Comparison of ENCODE assay signal across 14 cellular contexts in genomic region chr2:76793647-76794334, GRCh38.
DNase-seq lines count a peak whose midpoint lies in the region; ATAC-seq and TF ChIP-seq lines count a peak whose summit lies in the region.
"Had no signal": no experiment of that assay in that cellular context is flagged by ENCODE, and none has a peak within 500 bp of the region (broad histone marks: within the 10 kb centered on the region; RNA-seq: fewer than 3 reads in every experiment).

No MANE protein-coding gene starts in this region.

- peaks cover 17% of the 10 kb centered on the region; the same call in 1 of the 2 replicates for H3K9me3 ChIP-seq in Karpas-422 (ENCODE audit: low read length)
- H3K9me3 ChIP-seq: Caco-2 had no signal

- H3K9me2 ChIP-seq in Karpas-422 (replicated peaks; ENCODE audit: insufficient read depth, low read length), result no peaks in the 10 kb centered on the region

- H3K4me1 Mint-ChIP-seq in progenitor cell of endocrine pancreas (ENCODE audit: low read depth), result peaks cover 16% of the 10 kb centered on the region
- H3K4me1 Mint-ChIP-seq: CD4-positive, alpha-beta memory T cell had no signal

- no peak for TF ChIP-seq CTCF in progenitor cell of endocrine pancreas (IDR thresholded peaks at IDR 0.05; ENCODE audit: unreplicated experiment)

- no peaks in the 10 kb centered on the region for H3K4me1 ChIP-seq in Karpas-422 (ENCODE audit: low read length)
- H3K4me1 ChIP-seq: Caco-2 had no signal

- H2AFZ ChIP-seq in Karpas-422 (ENCODE audit: low read length), result no peak overlapping the region
- H2AFZ ChIP-seq: GM23248 had no signal

- peaks cover 13% of the 10 kb centered on the region for H3K9me3 Mint-ChIP-seq in progenitor cell of endocrine pancreas (ENCODE audit: low read depth)

- H4K20me1 ChIP-seq in Karpas-422 (ENCODE audit: insufficient read depth, low read depth, low read length), result no peaks in the 10 kb centered on the region

- no peak overlapping the region for H3K4me3 Mint-ChIP-seq in progenitor cell of endocrine pancreas (ENCODE audit: low read depth)
- H3K4me3 Mint-ChIP-seq: CD4-positive, alpha-beta memory T cell had no signal

- no peak overlapping the region for H3K4me3 ChIP-seq in Karpas-422 (ENCODE audit: low read length)
- H3K4me3 ChIP-seq: GM23248 had no signal

- H3K4me2 ChIP-seq in Karpas-422 (ENCODE audit: low read depth, low read length, poor library complexity, severe bottlenecking), result no peak overlapping the region

- H3K79me2 ChIP-seq in Karpas-422 (ENCODE audit: low read length), result no peaks in the 10 kb centered on the region

- DNase-seq in SK-N-DZ (ENCODE audit: low spot score), result peak; percentile 78
- no peak for DNase-seq in left colon
- DNase-seq in progenitor cell of endocrine pancreas (ENCODE audit: low spot score, unreplicated experiment), result no peak
- DNase-seq in dedifferentiated amniotic fluid mesenchymal stem cell (ENCODE audit: extremely low spot score), result no peak
- DNase-seq in Karpas-422, result no peak
- DNase-seq in ureter (ENCODE audit: low spot score), result no peak
- DNase-seq: C1 segment of cervical spinal cord; Caco-2; CD4-positive, alpha-beta memory T cell; DMS153; DND-41; GM23248; H7; HCEC 1CT had no signal

- peak; percentile 84 for ATAC-seq in left colon

- H3K27me3 ChIP-seq in Karpas-422 (ENCODE audit: low read length), result no peaks in the 10 kb centered on the region

- no peak overlapping the region for H3K27ac ChIP-seq in Karpas-422 (ENCODE audit: low read length)
- H3K27ac ChIP-seq: GM23248 had no signal

- no peak overlapping the region for H3K9ac ChIP-seq in Karpas-422 (ENCODE audit: low read length)
- H3K9ac ChIP-seq: GM23248 had no signal

- no peaks in the 10 kb centered on the region for H3K36me3 ChIP-seq in Karpas-422 (ENCODE audit: insufficient read depth, low read length)

- intact Hi-C loops in left colon (cut with DNase I, micrococcal nuclease), result no loop called here

- H3K36me3 Mint-ChIP-seq in progenitor cell of endocrine pancreas (ENCODE audit: insufficient read depth), result peaks cover 2% of the 10 kb centered on the region
- H3K36me3 Mint-ChIP-seq: CD4-positive, alpha-beta memory T cell had no signal

- no peaks in the 10 kb centered on the region for H3K27me3 Mint-ChIP-seq in progenitor cell of endocrine pancreas
- H3K27me3 Mint-ChIP-seq: CD4-positive, alpha-beta memory T cell had no signal

- H3K27ac Mint-ChIP-seq in progenitor cell of endocrine pancreas, result peak overlapping the region; percentile 46
- H3K27ac Mint-ChIP-seq: CD4-positive, alpha-beta memory T cell had no signal
